8 cellular contexts compared by ENCODE assay signal in genomic region chr5:80711938-80712337, GRCh38. TPM values are rescaled to one million over a fixed set of nuclear protein-coding genes. Genes with fewer than 3 reads are reported as not detected.
DNase-seq lines count a peak whose midpoint lies in the region; FAIRE-seq and TF ChIP-seq lines count a peak whose summit lies in the region.

No MANE protein-coding gene starts in this region.

- no peak overlapping the region for H3K27ac ChIP-seq in right atrium auricular region
- H3K27ac ChIP-seq in CD4-positive, alpha-beta memory T cell (ENCODE audit: low read depth, low read length), result no peak overlapping the region
- no peak overlapping the region for H3K27ac ChIP-seq in thyroid gland

- peak; percentile 55 for TF ChIP-seq CTCF in AG04449 (IDR thresholded peaks at IDR 0.05; ENCODE audit: insufficient read depth, low read length, missing control alignments)
- peak; percentile 51 for TF ChIP-seq CTCF in GM13976 (IDR thresholded peaks at IDR 0.05; ENCODE audit: borderline replicate concordance, control extremely low read depth, extremely low read depth, insufficient read depth, missing control alignments)
- peak in 1 of 2 donors; percentile 31 for TF ChIP-seq CTCF in right atrium auricular region (IDR thresholded peaks at IDR 0.05)
- TF ChIP-seq CTCF in thyroid gland (IDR thresholded peaks at IDR 0.05), result no peak

- intact Hi-C loops in CD4-positive, alpha-beta memory T cell (cut with micrococcal nuclease), result loop anchor here (10.0 kb wide), 1 partner anchor 393 kb away; no protein-coding TSS in a partner anchor
- intact Hi-C loops in thyroid gland (cut with DNase I), result no loop called here

- H3K9me3 ChIP-seq in right atrium auricular region (no peaks in the 10 kb centered on the region), thyroid gland (no peaks in the 10 kb centered on the region)
- H3K9me3 ChIP-seq in CD4-positive, alpha-beta memory T cell (ENCODE audit: control insufficient read depth in 1 of 2, low read length in 2 of 2), result no peaks in the 10 kb centered on the region

- TF ChIP-seq POLR2A in thyroid gland (IDR thresholded peaks at IDR 0.05), result no peak

- 96 to 97% methylated on average over 3 of the region's 3 CpGs for WGBS in thyroid gland, 2 donors

- peaks cover 27 to 54% of the 10 kb centered on the region in 2 donors for H3K36me3 Mint-ChIP-seq in CD4-positive, alpha-beta memory T cell

- H3K4me1 ChIP-seq in right atrium auricular region (no peaks in the 10 kb centered on the region), thyroid gland (peaks cover 6 to 14% of the 10 kb centered on the region in 2 donors)
- no peaks in the 10 kb centered on the region for H3K4me1 ChIP-seq in CD4-positive, alpha-beta memory T cell (ENCODE audit: insufficient read depth, low read length)

- H3K27me3 ChIP-seq in right atrium auricular region (no peaks in the 10 kb centered on the region), thyroid gland (no peaks in the 10 kb centered on the region)
- no peaks in the 10 kb centered on the region for H3K27me3 ChIP-seq in CD4-positive, alpha-beta memory T cell (ENCODE audit: insufficient read depth, low read length)

- CTCF ChIA-PET in AG04449 (lab: Yijun Ruan, JAX), result interaction anchor here (1.0 to 3.2 kb wide), 8 partner anchors 10 to 588 kb away, joined by 3 to 28 read pairs (median 4); no protein-coding TSS in a partner anchor
- CTCF ChIA-PET in CD4-positive, alpha-beta memory T cell (lab: Charles Lee; ENCODE audit: partially characterized antibody), result interaction anchor here (1.1 to 2.6 kb wide), 4 partner anchors 45 to 483 kb away, joined by 3 to 10 read pairs (median 4); no protein-coding TSS in a partner anchor

- peaks cover 9 to 25% (median 19%) of the 10 kb centered on the region in 4 donors for H3K4me1 Mint-ChIP-seq in CD4-positive, alpha-beta memory T cell

- H3K9me3 Mint-ChIP-seq in CD4-positive, alpha-beta memory T cell, result no peaks in the 10 kb centered on the region

- H3K4me3 Mint-ChIP-seq in CD4-positive, alpha-beta memory T cell, result no peak overlapping the region

- FAIRE-seq in RCC 7860 (lab: Jason Lieb, UNC), result no peak

- peak overlapping the region in 3 of 7 donors; percentile 12 to 64 (median 42) for H3K27ac Mint-ChIP-seq in CD4-positive, alpha-beta memory T cell

- DNase-seq in AG04449 (ENCODE audit: low read depth, low spot score), result no peak
- peak; percentile 35 for DNase-seq in GM13976 (ENCODE audit: low spot score)
- DNase-seq in RCC 7860 (ENCODE audit: low spot score), result peak; percentile 15
- peak; percentile 65 for DNase-seq in glomerular visceral epithelial cell (ENCODE audit: extremely low spot score)
- DNase-seq in midbrain (lab: John Stamatoyannopoulos, UW), result no peak
- no peak for DNase-seq in right atrium auricular region (ENCODE audit: low spot score)
- DNase-seq in CD4-positive, alpha-beta memory T cell, result no peak
- DNase-seq in thyroid gland, result no peak

- in situ Hi-C loops in GM13976 (cut with MboI; ENCODE audit: low sequenced_read_pairs, unreplicated experiment), result no loop called here

- H3K27me3 Mint-ChIP-seq in CD4-positive, alpha-beta memory T cell, result no peaks in the 10 kb centered on the region

- POLR2A ChIA-PET in AG04449 (lab: Yijun Ruan, JAX), result no interaction called here
- POLR2A ChIA-PET in CD4-positive, alpha-beta memory T cell (lab: Charles Lee; ENCODE audit: partially characterized antibody), result no interaction called here

- H3K36me3 ChIP-seq in right atrium auricular region (no peaks in the 10 kb centered on the region), thyroid gland (no peaks in the 10 kb centered on the region)
- H3K36me3 ChIP-seq in CD4-positive, alpha-beta memory T cell (ENCODE audit: insufficient read depth, low read length), result no peaks in the 10 kb centered on the region

- H3K4me3 ChIP-seq in AG04449 (ENCODE audit: low read depth, low read length), result no peak overlapping the region
- H3K4me3 ChIP-seq in right atrium auricular region, result no peak overlapping the region
- H3K4me3 ChIP-seq in CD4-positive, alpha-beta memory T cell (ENCODE audit: low read length in 2 of 2), result no peak overlapping the region
- H3K4me3 ChIP-seq in thyroid gland (replicated peaks in 1 of 3), result no peak overlapping the region

RNA-seq across cellular contexts. Expression of gene DHFR, which starts 57.2 kb away (rescaled TPM):
- total RNA-seq in right atrium auricular region (1 to 10 TPM; 3.9 to 4.8 TPM), thyroid gland (10 to 100 TPM in 3 of 4 donors, 1 to 10 TPM in 1; 5.6 to 12.8 (median 11.5) TPM)
- total RNA-seq in CD4-positive, alpha-beta memory T cell, result 10 to 100 TPM; 18.5 to 19.2 TPM
- 1 to 10 TPM; 1.3 to 1.8 TPM for polyA plus RNA-seq in CD4-positive, alpha-beta memory T cell

RNA-seq across cellular contexts. Expression of gene MSH3, which starts 57.5 kb away (rescaled TPM):
- total RNA-seq in right atrium auricular region, result 1 to 10 TPM; 6.8 to 9.9 TPM
- total RNA-seq in CD4-positive, alpha-beta memory T cell, result 10 to 100 TPM; 14.3 to 17.1 TPM
- 10 to 100 TPM; 14.3 to 16.4 TPM for polyA plus RNA-seq in CD4-positive, alpha-beta memory T cell
- total RNA-seq in thyroid gland, result 10 to 100 TPM; 25.9 to 45.0 (median 26.1) TPM

Comparison
In these comparisons a context has a peak if more than half of its experiments do, and no peak if none do; other contexts are left out.
1. DNase-seq: peak in GM13976 (single experiment), RCC 7860 (single experiment) and glomerular visceral epithelial cell (single experiment); none in AG04449 (single experiment), midbrain (single experiment), right atrium auricular region (single experiment), CD4-positive, alpha-beta memory T cell (0 of 5) and thyroid gland (0 of 2).
2. CTCF ChIP-seq: peak in AG04449 (single experiment) and GM13976 (single experiment); none in thyroid gland (0 of 6).